In the genomic region with DNA sequence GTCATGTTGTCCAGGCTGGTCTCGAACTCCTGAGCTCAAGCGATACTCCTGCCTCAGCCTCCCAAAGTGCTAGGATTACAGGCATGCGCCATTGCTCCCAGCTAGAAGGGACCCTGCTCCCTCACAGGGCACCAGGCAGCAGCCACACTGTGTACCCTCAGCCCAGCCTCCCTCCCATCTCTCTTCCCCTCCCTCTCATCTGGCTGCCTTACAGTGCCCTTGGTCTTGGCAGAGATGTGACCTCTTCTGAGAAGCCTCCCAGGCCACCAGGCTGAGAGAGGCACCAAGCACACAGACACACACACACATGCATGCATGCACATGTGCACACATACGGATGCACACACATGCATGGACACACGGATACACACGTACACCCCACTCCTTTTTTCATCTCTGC, we compare ENCODE assay signal across 1 cellular context.
TF ChIP-seq lines count a peak whose summit lies in the region.

No MANE protein-coding gene starts in this region.

TF ChIP-seq in IMR-90, 13 proteins besides CTCF, POLR2A, EP300 and RAD21:
- TF ChIP-seq MAFK (IDR thresholded peaks at IDR 0.05; ENCODE audit: low read depth, low read length) = no peak
- no peak for TF ChIP-seq RFX5 (IDR thresholded peaks at IDR 0.05; ENCODE audit: low read depth, low read length)
